ENCODE assay signal across 13 cellular contexts in genomic region chr1:112509660-112510178, GRCh38. TPM values are rescaled to one million over a fixed set of nuclear protein-coding genes. Genes with fewer than 3 reads are reported as not detected.
A peak's percentile ranks its signal among the peaks of the same experiment; 100 is the strongest.
DNase-seq lines count a peak whose midpoint lies in the region; ATAC-seq, FAIRE-seq and TF ChIP-seq lines count a peak whose summit lies in the region.
"Had no signal": no experiment of that assay in that cellular context is flagged by ENCODE, and none has a peak within 500 bp of the region (broad histone marks: within the 10 kb centered on the region; RNA-seq: fewer than 3 reads in every experiment).

No MANE protein-coding gene starts in this region.

- intact Hi-C loops in K562 (cut with micrococcal nuclease) = no loop called here
- intact Hi-C loops in lower lobe of right lung (cut with DNase I) = no loop called here
- intact Hi-C loops in transverse colon (cut with DNase I; ENCODE audit: low total_unique reads) = no loop called here

- H3K9me3 Mint-ChIP-seq in activated T-cell treated with anti-CD3 and anti-CD28 coated beads, Interleukin-2, amount 50 U/mL, for 72 hours = no peaks in the 10 kb centered on the region

- H3K79me2 ChIP-seq in K562 (ENCODE audit: control insufficient read depth, insufficient read depth, low read length) = no peaks in the 10 kb centered on the region

- no peak overlapping the region for H3K9ac ChIP-seq in K562 (ENCODE audit: insufficient read depth in 1 of 2, low read depth in 2 of 2, low read length in 2 of 2)

- no peak overlapping the region for H3K4me3 ChIP-seq in K562
- H3K4me3 ChIP-seq in lower lobe of right lung = peak overlapping the region; percentile 59
- peak overlapping the region in 3 of 4 donors; percentile 40 to 64 (median 55) for H3K4me3 ChIP-seq in transverse colon

- no peaks in the 10 kb centered on the region for H3K9me1 ChIP-seq in K562 (ENCODE audit: control insufficient read depth, insufficient read depth, low read length)

- TF ChIP-seq POLR2A in K562 (conservative IDR thresholded peaks at IDR 0.05) (no peak), transverse colon (IDR thresholded peaks at IDR 0.05) (no peak)

- no peaks in the 10 kb centered on the region for H3K36me3 ChIP-seq in K562 (ENCODE audit: control insufficient read depth, insufficient read depth, low read length)
- no peaks in the 10 kb centered on the region for H3K36me3 ChIP-seq in lower lobe of right lung
- H3K36me3 ChIP-seq in transverse colon = no peaks in the 10 kb centered on the region

- H3K4me2 ChIP-seq in K562 (ENCODE audit: insufficient read depth, low read length) = no peak overlapping the region
- H3K4me2 ChIP-seq: PC-9 had no signal

- no peak for TF ChIP-seq RAD21 in K562 (CRISPR knock-in tag; conservative IDR thresholded peaks at IDR 0.05 in 1 of 2, IDR thresholded peaks at IDR 0.05 in 1 of 2)

- DNase-seq in activated T-cell treated with anti-CD3 and anti-CD28 coated beads, Interleukin-2, amount 50 U/mL, for 72 hours = no peak
- DNase-seq in activated T-cell treated with anti-CD3 and anti-CD28 coated beads for 4 hours = no peak
- no peak for DNase-seq in K562 (ENCODE audit: extremely low read depth in 1 of 4, low spot score in 3 of 4)
- DNase-seq in lower lobe of right lung = no peak
- no peak for DNase-seq in transverse colon
- no peak for DNase-seq in GDM1 (lab: John Stamatoyannopoulos, UW)
- no peak for DNase-seq in cerebellar nuclear complex (lab: John Stamatoyannopoulos, UW)
- DNase-seq in NCI-H146 treated with DMSO at 0.1 percent for 48 hours (lab: John Stamatoyannopoulos, UW; ENCODE audit: unreplicated experiment) = no peak
- DNase-seq: dorsolateral prefrontal cortex, KG1, NCI-H2107, nucleus accumbens had no signal

- ATAC-seq in activated T-cell treated with anti-CD3 and anti-CD28 coated beads, Interleukin-2, amount 50 U/mL, for 72 hours (replicated peaks in 1 of 2) = no peak
- ATAC-seq in K562 (no peak), lower lobe of right lung (no peak)

- in situ Hi-C loops in K562 (cut with MboI) (no loop called here), transverse colon (cut with MboI; ENCODE audit: low pct_ligation_motif_present in 1 of 4, low pct_unique_long_range_greater_than_20kb in 1 of 4, low sequenced_read_pairs in 3 of 4) (loop anchor here in 2 of 4 donors (10.0 to 25.0 kb wide), 2 partner anchors 103 to 105 kb away; partner anchors contain the start of genes CAPZA1 (in 2 of the 2) and ST7L (in 2 of the 2))

- H3K4me1 ChIP-seq in K562 (replicated peaks in 1 of 2; ENCODE audit: control insufficient read depth in 2 of 2, insufficient read depth in 2 of 2, low read length in 2 of 2) = peaks cover 3 to 20% of the 10 kb centered on the region in 2 experiments
- peaks cover 25% of the 10 kb centered on the region for H3K4me1 ChIP-seq in lower lobe of right lung
- H3K4me1 ChIP-seq in transverse colon = peaks cover 10 to 19% (median 17%) of the 10 kb centered on the region in 4 donors

- H3K27ac ChIP-seq in K562 (ENCODE audit: extremely low read depth, low read depth, low read length) = no peak overlapping the region
- H3K27ac ChIP-seq in lower lobe of right lung = no peak overlapping the region
- H3K27ac ChIP-seq in transverse colon = peak overlapping the region; percentile 54 to 64 (median 57)
- H3K27ac ChIP-seq: PC-9 had no signal

- POLR2A ChIA-PET in K562 (lab: Yijun Ruan, JAX) = interaction anchor here (0.5 to 0.6 kb wide), 3 partner anchors 15 to 162 kb away, joined by 3 to 4 read pairs (median 4); no protein-coding TSS in a partner anchor

- WGBS in K562 (ENCODE audit: insufficient coverage, low coverage, missing lambda C conversion rate) = 20% methylated on average over 16 of the region's 16 CpGs
- WGBS in transverse colon (ENCODE audit: low coverage in 1 of 2), 2 donors = 77% methylated on average over 16 of the region's 16 CpGs; no CpG with 5 or more reads in 1 of the 2 donors

- no peak overlapping the region for H3K27ac Mint-ChIP-seq in activated T-cell treated with anti-CD3 and anti-CD28 coated beads, Interleukin-2, amount 50 U/mL, for 72 hours

- peak overlapping the region; percentile 40 to 70 for H3K4me3 Mint-ChIP-seq in activated T-cell treated with anti-CD3 and anti-CD28 coated beads, Interleukin-2, amount 50 U/mL, for 72 hours

- TF ChIP-seq EP300 in K562 (IDR thresholded peaks at IDR 0.05; ENCODE audit: low read length) (no peak), transverse colon (IDR thresholded peaks at IDR 0.05; ENCODE audit: low read depth) (no peak)

- no peaks in the 10 kb centered on the region for H3K36me3 Mint-ChIP-seq in activated T-cell treated with anti-CD3 and anti-CD28 coated beads, Interleukin-2, amount 50 U/mL, for 72 hours (ENCODE audit: insufficient read depth in 2 of 2)

- H3K27me3 ChIP-seq in K562 (ENCODE audit: control insufficient read depth in 2 of 2, insufficient read depth in 2 of 2, low read length in 2 of 2) (peaks cover 29 to 68% of the 10 kb centered on the region in 2 experiments), lower lobe of right lung (ENCODE audit: low read depth) (peaks cover 20% of the 10 kb centered on the region), transverse colon (peaks cover 34% of the 10 kb centered on the region)

- CTCF ChIA-PET in K562 (lab: Yijun Ruan, JAX; ENCODE audit: low intra/inter-chr PET ratio) = no interaction called here

- peaks cover 28% of the 10 kb centered on the region for H3K27me3 Mint-ChIP-seq in activated T-cell treated with anti-CD3 and anti-CD28 coated beads, Interleukin-2, amount 50 U/mL, for 72 hours (ENCODE audit: low read depth)

- no peak for TF ChIP-seq CTCF in K562 (IDR thresholded peaks at IDR 0.05 in 2 of 3, conservative IDR thresholded peaks at IDR 0.05 in 1 of 3; ENCODE audit: insufficient read depth in 2 of 3, low read depth in 1 of 3, low read length in 3 of 3)
- no peak for TF ChIP-seq CTCF in lower lobe of right lung (IDR thresholded peaks at IDR 0.05)
- no peak for TF ChIP-seq CTCF in transverse colon (IDR thresholded peaks at IDR 0.05)

- no TSS peak for BruUV-seq in K562 (replicated peaks; lab: Mats Ljungman, UMichigan)

- no peaks in the 10 kb centered on the region for H3K4me1 Mint-ChIP-seq in activated T-cell treated with anti-CD3 and anti-CD28 coated beads, Interleukin-2, amount 50 U/mL, for 72 hours (ENCODE audit: low read depth)

- no peak for FAIRE-seq in K562 (lab: Jason Lieb, UNC)

- 0 out of 2 replicates have a peak, but pooled peaks cover 4% of the 10 kb centered on the region for H4K20me1 ChIP-seq in K562 (replicated peaks; ENCODE audit: control insufficient read depth, insufficient read depth, low read length)

- H2AFZ ChIP-seq in K562 (ENCODE audit: low read depth, low read length) = no peak overlapping the region
- H2AFZ ChIP-seq: PC-9 had no signal

- no peaks in the 10 kb centered on the region for H3K9me3 ChIP-seq in K562 (replicated peaks; ENCODE audit: control insufficient read depth, insufficient read depth, low read depth, low read length)
- H3K9me3 ChIP-seq in lower lobe of right lung = no peaks in the 10 kb centered on the region
- H3K9me3 ChIP-seq in transverse colon = no peaks in the 10 kb centered on the region

TF ChIP-seq in K562, 482 proteins besides CTCF, POLR2A, EP300 and RAD21:
- no peak for TF ChIP-seq CBX8 (IDR thresholded peaks at IDR 0.05; ENCODE audit: borderline replicate concordance, extremely low read depth, low read depth, low read length, poor library complexity, severe bottlenecking)
- TF ChIP-seq ZNF311 (CRISPR knock-in tag; IDR thresholded peaks at IDR 0.05) = no peak
- TF ChIP-seq ZBTB33 (CRISPR knock-in tag; IDR thresholded peaks at IDR 0.05) = 0 out of 2 replicates have a peak, but pooled peaks have one; percentile 2
- TF ChIP-seq CBX3 (IDR thresholded peaks at IDR 0.05; ENCODE audit: borderline replicate concordance in 1 of 2, low read length in 2 of 2) = no peak
- no peak for TF ChIP-seq ZBTB17 (CRISPR knock-in tag; IDR thresholded peaks at IDR 0.05)
- TF ChIP-seq PHF8 (IDR thresholded peaks at IDR 0.05; ENCODE audit: borderline replicate concordance, low read length) = no peak

RNA-seq across cellular contexts. Expression of gene WNT2B, which starts 1.0 kb away (rescaled TPM):
- under 1 TPM; 0.29 to 0.53 TPM for total RNA-seq in activated T-cell treated with anti-CD3 and anti-CD28 coated beads, Interleukin-2, amount 50 U/mL, for 72 hours
- 0.18 and 0.23 TPM in 2 replicates for total RNA-seq in K562 (2011; cell fraction: chromatin; rRNA removed; ENCODE audit: low replicate concordance)
- not detected in 2 replicates for total RNA-seq in K562 (2011; cell fraction: nucleolus; rRNA removed)
- 0.15 TPM in 1 of 2 replicates, not detected in the other for total RNA-seq in K562 (2011; cell fraction: nucleoplasm; rRNA removed)
- total RNA-seq in K562 (2014; rRNA removed) (not detected in 2 replicates), K562 (2014; rRNA removed; fragmentation: Illumina TruSeq; extraction: Trizol) (not detected in 2 replicates), K562 (2015; rRNA removed; fragmentation: Illumina TruSeq; extraction: Trizol) (0.04 TPM in 1 of 2 replicates, not detected in the other), K562 (2021) (0.02 and 0.04 TPM in 2 replicates), lower lobe of right lung (11.8 TPM), transverse colon (10 to 100 TPM in 2 of 4 donors, 1 to 10 TPM in 2; 7.9 to 17.3 (median 10.0) TPM)
- polyA plus RNA-seq in K562 (2011; rRNA removed) (0.04 and 0.09 TPM in 2 replicates), K562 (2014; fragmentation: Illumina TruSeq; extraction: Trizol) (not detected in 2 replicates), K562 (2014; fragmentation: Nextera tagmentation; extraction: Ambion mirVana) (under 1 TPM; 0.03 to 0.06 TPM), K562 (2014; rRNA removed) (0.05 TPM in 1 of 2 replicates, not detected in the other)
- 0.01 TPM in 1 of 2 replicates, not detected in the other for polyA plus RNA-seq in K562 (2011; cell fraction: cytosol; rRNA removed)
- 0.08 and 0.09 TPM in 2 replicates for polyA plus RNA-seq in K562 (2011; cell fraction: nucleus; rRNA removed)
- polyA plus RNA-seq in K562 (2012) = 0.09 and 0.24 TPM in 2 replicates
- polyA minus RNA-seq in K562 (2011; rRNA and poly(A)+ RNA removed) = 0.07 and 0.18 TPM in 2 replicates
- not detected in 2 replicates for polyA minus RNA-seq in K562 (2011; cell fraction: cytosol; rRNA and poly(A)+ RNA removed)
- polyA minus RNA-seq in K562 (2011; cell fraction: nucleus; rRNA and poly(A)+ RNA removed) = 0.13 and 0.22 TPM in 2 replicates

Comparison
In these comparisons a context has a peak if more than half of its experiments do, and no peak if none do; other contexts are left out.
1. H3K27ac ChIP-seq: peak in transverse colon (4 of 4); none in K562 (single experiment) and lower lobe of right lung (single experiment).